ENCODE assay signal across 8 cellular contexts in the genomic region with DNA sequence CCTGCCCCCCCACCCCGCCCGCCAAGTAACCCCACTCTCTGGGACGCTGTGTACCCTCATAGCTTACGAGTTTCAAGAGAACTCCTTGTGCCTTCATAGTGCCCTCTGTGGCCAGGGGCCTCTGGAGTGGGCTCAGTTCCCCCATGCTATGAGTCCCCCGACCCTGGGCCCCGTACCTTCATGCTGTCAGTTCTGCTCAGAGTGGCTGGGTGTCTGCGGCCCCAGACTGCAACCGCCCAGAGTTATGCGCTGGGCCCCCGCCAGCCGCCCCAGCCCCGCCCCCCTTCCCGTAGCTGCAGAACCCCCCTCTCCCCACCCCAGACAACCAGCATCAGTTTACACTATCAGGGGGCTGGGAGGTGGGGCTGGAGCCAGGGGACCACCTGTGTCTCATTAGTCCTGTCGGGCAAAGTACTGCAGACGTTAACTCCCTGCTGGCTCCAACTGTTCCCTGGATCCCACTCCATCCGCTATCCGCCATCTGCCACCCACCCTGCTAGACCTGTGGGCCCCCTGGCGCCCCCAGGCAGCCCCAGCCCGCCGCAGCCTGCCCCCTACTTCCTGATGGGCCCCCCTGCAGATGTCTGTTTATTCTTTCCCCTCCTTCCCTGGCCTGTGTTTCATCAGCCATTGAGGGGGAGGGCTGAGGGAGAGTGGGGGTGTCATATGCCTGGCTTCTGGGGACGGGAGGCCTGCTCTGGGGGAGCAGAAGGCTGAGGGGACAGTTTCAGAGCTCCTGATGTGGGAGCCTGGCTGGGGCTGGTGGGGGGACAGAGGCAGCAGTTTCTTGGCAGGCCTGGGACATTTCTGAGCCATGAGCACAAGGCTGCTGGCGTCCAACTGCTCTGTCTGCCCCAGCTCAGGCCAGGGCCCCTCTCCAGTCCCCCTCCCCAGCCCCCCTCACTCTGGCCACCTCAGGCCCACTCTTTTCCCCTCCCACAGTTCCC. TPM values are rescaled to one million over a fixed set of nuclear protein-coding genes. Genes with fewer than 3 reads are reported as not detected.
A peak's percentile ranks its signal among the peaks of the same experiment; 100 is the strongest.
DNase-seq lines count a peak whose midpoint lies in the region; ATAC-seq, FAIRE-seq and TF ChIP-seq lines count a peak whose summit lies in the region.

A gene with protein sequence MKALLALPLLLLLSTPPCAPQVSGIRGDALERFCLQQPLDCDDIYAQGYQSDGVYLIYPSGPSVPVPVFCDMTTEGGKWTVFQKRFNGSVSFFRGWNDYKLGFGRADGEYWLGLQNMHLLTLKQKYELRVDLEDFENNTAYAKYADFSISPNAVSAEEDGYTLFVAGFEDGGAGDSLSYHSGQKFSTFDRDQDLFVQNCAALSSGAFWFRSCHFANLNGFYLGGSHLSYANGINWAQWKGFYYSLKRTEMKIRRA (minus strand): TSS at position 217 of the 947 bp plus-strand sequence. CDS start 35 bp downstream, at position 182.

- WGBS in HepG2 (ENCODE audit: low lambda C conversion rate), result 2% methylated on average over 21 of the region's 22 CpGs
- WGBS in thymus, result 7% methylated on average over 22 of the region's 22 CpGs

- peaks cover 7 to 21% of the 10 kb centered on the region in 2 experiments; a peak in 4 of 5 replicates for H3K36me3 ChIP-seq in HepG2 (replicated peaks in 1 of 2; ENCODE audit: control insufficient read depth in 1 of 2, insufficient read depth in 2 of 2, low read length in 2 of 2)
- H3K36me3 ChIP-seq in thymus (ENCODE audit: control insufficient read depth, insufficient read depth), result peaks cover 13% of the 10 kb centered on the region

- in situ Hi-C loops in HepG2 (cut with HindIII; ENCODE audit: extremely low pct_ligation_motif_present, low pct_unique_long_range_greater_than_20kb), result no loop called here

- ATAC-seq in natural killer cell (no peak), HepG2 (peak; percentile 75)
- ATAC-seq in natural killer cell treated with Interleukin-12 subunit alpha and Interleukin-12 subunit beta and Interleukin-15 and Interleukin-18, amount 100 ng/mL, for 72 hours, result no peak
- ATAC-seq in CD4-positive, alpha-beta T cell (ENCODE audit: poor library complexity), result no peak

- H3K4me3 ChIP-seq in HepG2 (replicated peaks in 1 of 3; ENCODE audit: insufficient read depth in 1 of 3, low read depth in 2 of 3, low read length in 3 of 3), result peak within 1 kb of the TSS; percentile 42 to 60 (median 42); a peak in 4 of 6 replicates
- peak within 1 kb of the TSS; percentile 29 for H3K4me3 ChIP-seq in thymus (ENCODE audit: low read length)

- no peaks in the 10 kb centered on the region for H3K36me3 Mint-ChIP-seq in natural killer cell
- H3K36me3 Mint-ChIP-seq in natural killer cell treated with Interleukin-12 subunit alpha and Interleukin-12 subunit beta and Interleukin-15 and Interleukin-18, amount 100 ng/mL, for 72 hours, result no peaks in the 10 kb centered on the region
- H3K36me3 Mint-ChIP-seq in CD4-positive, alpha-beta T cell (ENCODE audit: low read depth), result peaks cover 23% of the 10 kb centered on the region

- no peaks in the 10 kb centered on the region for H3K79me2 ChIP-seq in HepG2 (ENCODE audit: insufficient read depth, low read length)

- H3K4me3 Mint-ChIP-seq in natural killer cell, result peak within 1 kb of the TSS; percentile 1
- no peak within 1 kb of the TSS for H3K4me3 Mint-ChIP-seq in natural killer cell treated with Interleukin-12 subunit alpha and Interleukin-12 subunit beta and Interleukin-15 and Interleukin-18, amount 100 ng/mL, for 72 hours
- no peak within 1 kb of the TSS for H3K4me3 Mint-ChIP-seq in CD4-positive, alpha-beta T cell

- H4K20me1 ChIP-seq in HepG2 (ENCODE audit: insufficient read depth, low read length), result no peaks in the 10 kb centered on the region

- peaks cover 29% of the 10 kb centered on the region for H3K4me1 ChIP-seq in HepG2 (ENCODE audit: insufficient read depth, low read length)
- H3K4me1 ChIP-seq in thymus (ENCODE audit: control insufficient read depth, insufficient read depth, low read length), result peaks cover 30% of the 10 kb centered on the region

- DNase-seq in natural killer cell, result no peak
- DNase-seq in natural killer cell treated with Interleukin-12 subunit alpha and Interleukin-12 subunit beta and Interleukin-15 and Interleukin-18, amount 100 ng/mL, for 72 hours (ENCODE audit: low spot score), result no peak
- peak; percentile 57 for DNase-seq in brain pericyte (ENCODE audit: low read depth, low spot score)
- DNase-seq in HepG2 (ENCODE audit: low spot score), result no peak
- DNase-seq in CD4-positive, alpha-beta T cell, result no peak
- no peak for DNase-seq in kidney tubule cell (ENCODE audit: low spot score)
- DNase-seq in T-helper 1 cell, result no peak

- H3K27ac ChIP-seq in HepG2 (ENCODE audit: extremely low read length, insufficient read depth, low read length), result no peak within 1 kb of the TSS
- peak within 1 kb of the TSS; percentile 68 for H3K27ac ChIP-seq in thymus (ENCODE audit: low read depth)
- H3K27ac ChIP-seq in CD4-positive, alpha-beta T cell (ENCODE audit: low read depth, low read length), result no peak within 1 kb of the TSS

- 0 out of 2 replicates have a peak within 1 kb of the TSS, but pooled peaks have one; percentile 15 for H3K9ac ChIP-seq in HepG2 (ENCODE audit: insufficient read depth, low read depth, low read length)

- peaks cover 8 to 31% of the 10 kb centered on the region in 2 donors for H3K4me1 Mint-ChIP-seq in natural killer cell
- H3K4me1 Mint-ChIP-seq in natural killer cell treated with Interleukin-12 subunit alpha and Interleukin-12 subunit beta and Interleukin-15 and Interleukin-18, amount 100 ng/mL, for 72 hours (ENCODE audit: low read depth in 2 of 2), result peaks cover 13 to 14% of the 10 kb centered on the region in 2 donors
- no peaks in the 10 kb centered on the region for H3K4me1 Mint-ChIP-seq in CD4-positive, alpha-beta T cell (ENCODE audit: low read depth)

- intact Hi-C loops in natural killer cell (cut with micrococcal nuclease) (no loop called here), HepG2 (cut with micrococcal nuclease; ENCODE audit: unreplicated experiment) (no loop called here)
- intact Hi-C loops in CD4-positive, alpha-beta T cell (cut with DNase I, micrococcal nuclease), result no loop called here

- peak within 1 kb of the TSS in 1 of 2 donors; percentile 13 for H3K27ac Mint-ChIP-seq in natural killer cell
- peak within 1 kb of the TSS in 1 of 2 donors; percentile 11 for H3K27ac Mint-ChIP-seq in natural killer cell treated with Interleukin-12 subunit alpha and Interleukin-12 subunit beta and Interleukin-15 and Interleukin-18, amount 100 ng/mL, for 72 hours
- H3K27ac Mint-ChIP-seq in CD4-positive, alpha-beta T cell, result no peak within 1 kb of the TSS

- POLR2A ChIA-PET in HepG2 (lab: Yijun Ruan, JAX), result interaction anchor here (1.4 to 3.9 kb wide), 2 partner anchors 9 to 22 kb away, joined by 3 to 33 read pairs; partner anchors contain the start of gene MAPK7
- POLR2A ChIA-PET in CD4-positive, alpha-beta T cell (lab: Charles Lee), result no interaction called here

- H3K9me3 ChIP-seq in HepG2 (ENCODE audit: low read length) (no peaks in the 10 kb centered on the region), thymus (ENCODE audit: control insufficient read depth) (no peaks in the 10 kb centered on the region)
- H3K9me3 ChIP-seq in CD4-positive, alpha-beta T cell (ENCODE audit: control insufficient read depth, low read length), result no peaks in the 10 kb centered on the region

- BruUV-seq in HepG2 (replicated peaks; lab: Mats Ljungman, UMichigan), result no TSS peak

- no peak for FAIRE-seq in HepG2 (lab: Jason Lieb, UNC)

- no peaks in the 10 kb centered on the region for H3K9me3 Mint-ChIP-seq in natural killer cell
- no peaks in the 10 kb centered on the region for H3K9me3 Mint-ChIP-seq in natural killer cell treated with Interleukin-12 subunit alpha and Interleukin-12 subunit beta and Interleukin-15 and Interleukin-18, amount 100 ng/mL, for 72 hours
- no peaks in the 10 kb centered on the region for H3K9me3 Mint-ChIP-seq in CD4-positive, alpha-beta T cell

- H3K27me3 ChIP-seq in HepG2 (ENCODE audit: control insufficient read depth in 1 of 2, insufficient read depth in 2 of 2, low read length in 2 of 2) (peaks cover 0 to 16% of the 10 kb centered on the region in 2 experiments; a peak in 1 of 5 replicates), thymus (ENCODE audit: control insufficient read depth, insufficient read depth) (no peaks in the 10 kb centered on the region)
- no peaks in the 10 kb centered on the region for H3K27me3 ChIP-seq in CD4-positive, alpha-beta T cell (ENCODE audit: control insufficient read depth, insufficient read depth, low read length)

- no peak within 1 kb of the TSS for H2AFZ ChIP-seq in HepG2 (ENCODE audit: low read length)

- CTCF ChIA-PET in HepG2 (lab: Yijun Ruan, JAX; ENCODE audit: low intra/inter-chr PET ratio, low total read pairs), result no interaction called here
- CTCF ChIA-PET in CD4-positive, alpha-beta T cell (lab: Charles Lee), result no interaction called here

- peaks cover 0 to 3% of the 10 kb centered on the region in 2 donors for H3K27me3 Mint-ChIP-seq in natural killer cell (ENCODE audit: low read depth in 2 of 2)
- H3K27me3 Mint-ChIP-seq in natural killer cell treated with Interleukin-12 subunit alpha and Interleukin-12 subunit beta and Interleukin-15 and Interleukin-18, amount 100 ng/mL, for 72 hours, result peaks cover 0 to 2% of the 10 kb centered on the region in 2 donors
- H3K27me3 Mint-ChIP-seq in CD4-positive, alpha-beta T cell, result no peaks in the 10 kb centered on the region

- no peak for TF ChIP-seq EP300 in HepG2 (IDR thresholded peaks at IDR 0.05; ENCODE audit: low read depth in 2 of 2, low read length in 2 of 2)
- no peak for TF ChIP-seq EP300 in HepG2 (CRISPR knock-in tag; IDR thresholded peaks at IDR 0.05; ENCODE audit: borderline replicate concordance)

- peak within 1 kb of the TSS; percentile 71 for H3K4me2 ChIP-seq in HepG2 (ENCODE audit: low read depth, low read length)

- no peak for TF ChIP-seq POLR2A in HepG2 (IDR thresholded peaks at IDR 0.05; ENCODE audit: insufficient read depth in 1 of 2, low read depth in 2 of 2, low read length in 2 of 2)

- TF ChIP-seq CTCF in natural killer cell (IDR thresholded peaks at IDR 0.05), result no peak
- no peak for TF ChIP-seq CTCF in HepG2 (CRISPR knock-in tag; IDR thresholded peaks at IDR 0.05)
- TF ChIP-seq CTCF in CD4-positive, alpha-beta T cell (IDR thresholded peaks at IDR 0.05), result no peak

- no peak for TF ChIP-seq RAD21 in HepG2 (CRISPR knock-in tag; IDR thresholded peaks at IDR 0.05)

RNA-seq across cellular contexts. Expression of the gene that starts here (rescaled TPM):
- total RNA-seq in natural killer cell (not detected), HepG2 (2016; rRNA removed; fragmentation: Illumina TruSeq; extraction: Trizol) (not detected in 2 replicates)
- total RNA-seq in natural killer cell treated with Interleukin-12 subunit alpha and Interleukin-12 subunit beta and Interleukin-15 and Interleukin-18, amount 100 ng/mL, for 72 hours, result not detected
- not detected in 2 replicates for total RNA-seq in HepG2 (2016; cell fraction: cytosol; rRNA removed; fragmentation: Illumina TruSeq; extraction: Trizol; ENCODE audit: low read depth)
- total RNA-seq in HepG2 (2016; cell fraction: insoluble cytoplasmic fraction; rRNA removed; fragmentation: Illumina TruSeq; extraction: Trizol), result 0.13 TPM in 1 of 2 replicates, not detected in the other
- not detected in 2 replicates for total RNA-seq in HepG2 (2016; cell fraction: membrane; rRNA removed; fragmentation: Illumina TruSeq; extraction: Trizol)
- total RNA-seq in HepG2 (2016; cell fraction: nucleus; rRNA removed; fragmentation: Illumina TruSeq; extraction: Trizol), result not detected in 2 replicates
- polyA plus RNA-seq in HepG2 (2011; rRNA removed) (0.08 and 0.59 TPM in 2 replicates), thymus (10.2 TPM)
- polyA plus RNA-seq in HepG2 (2011; cell fraction: cytosol; rRNA removed), result 0.16 and 0.23 TPM in 2 replicates
- polyA plus RNA-seq in HepG2 (2011; cell fraction: nucleus; rRNA removed), result 0.23 and 0.88 TPM in 2 replicates
- 0.27 and 0.75 TPM in 2 replicates for polyA plus RNA-seq in HepG2 (2012)
- not detected in 2 replicates for polyA plus RNA-seq in HepG2 (2016; cell fraction: cytosol; fragmentation: Illumina TruSeq; extraction: Trizol; ENCODE audit: low read depth)
- polyA plus RNA-seq in HepG2 (2016; cell fraction: insoluble cytoplasmic fraction; fragmentation: Illumina TruSeq; extraction: Trizol; ENCODE audit: low read depth), result not detected in 2 replicates
- polyA plus RNA-seq in HepG2 (2016; cell fraction: membrane; fragmentation: Illumina TruSeq; extraction: Trizol; ENCODE audit: low read depth), result not detected in 2 replicates
- not detected in 2 replicates for polyA plus RNA-seq in HepG2 (2016; cell fraction: nucleus; fragmentation: Illumina TruSeq; extraction: Trizol; ENCODE audit: insufficient read depth, low read depth)
- polyA minus RNA-seq in HepG2 (2011; rRNA and poly(A)+ RNA removed; ENCODE audit: low replicate concordance), result 0.12 TPM in 1 of 2 replicates, not detected in the other
- polyA minus RNA-seq in HepG2 (2011; cell fraction: cytosol; rRNA and poly(A)+ RNA removed), result 0.69 TPM in 1 of 2 replicates, not detected in the other
- polyA minus RNA-seq in HepG2 (2011; cell fraction: nucleus; rRNA and poly(A)+ RNA removed), result not detected in 2 replicates
- total RNA-seq in CD4-positive, alpha-beta T cell, result not detected

Comparison
In these comparisons a context has a peak if more than half of its experiments do, and no peak if none do; other contexts are left out.
1. Peak in ATAC-seq, H3K4me3 ChIP-seq, H3K9ac ChIP-seq and H3K4me2 ChIP-seq in HepG2; RNA of the gene not detected or under 1 TPM.